8 cellular contexts compared by ENCODE assay signal in genomic region chr19:29645911-29646310, GRCh38. TPM values are rescaled to one million over a fixed set of nuclear protein-coding genes. Genes with fewer than 3 reads are reported as not detected.
DNase-seq lines count a peak whose midpoint lies in the region; ATAC-seq and TF ChIP-seq lines count a peak whose summit lies in the region.

No MANE protein-coding gene starts in this region.

- no peak overlapping the region for H3K27ac ChIP-seq in adrenal gland

- H3K36me3 ChIP-seq in adrenal gland (replicated peaks in 1 of 2): no peaks in the 10 kb centered on the region

- TF ChIP-seq POLR2A in adrenal gland (IDR thresholded peaks at IDR 0.05): no peak

- H3K4me3 ChIP-seq in adrenal gland: no peak overlapping the region

- intact Hi-C loops in adrenal gland (cut with DNase I): no loop called here

- H3K9me3 ChIP-seq in adrenal gland (replicated peaks in 1 of 3): no peaks in the 10 kb centered on the region

- peak; percentile 56 for DNase-seq in AG08395 (ENCODE audit: low spot score)
- peak; percentile 53 for DNase-seq in HT1080 (ENCODE audit: low read depth)
- peak in 6 of 7 donors; percentile 33 to 56 (median 51) for DNase-seq in adrenal gland
- peak; percentile 55 for DNase-seq in iris pigment epithelial cell (ENCODE audit: low read depth)
- no peak for DNase-seq in NCI-H146 treated with DMSO at 0.1 percent for 48 hours (lab: John Stamatoyannopoulos, UW; ENCODE audit: unreplicated experiment)

- WGBS in adrenal gland, 4 donors: 14 to 31% (median 18%) methylated on average over 8 of the region's 8 CpGs

- peaks cover 0 to 6% of the 10 kb centered on the region in 2 donors for H3K4me1 ChIP-seq in adrenal gland (replicated peaks in 1 of 2)

- no peaks in the 10 kb centered on the region for H3K27me3 ChIP-seq in adrenal gland

- ATAC-seq in GM21526 (IDR thresholded peaks at IDR 0.05; ENCODE audit: low FRiP score, unreplicated experiment) (no peak), HG03095 (IDR thresholded peaks at IDR 0.05; ENCODE audit: unreplicated experiment) (no peak), HG03571 (IDR thresholded peaks at IDR 0.05; ENCODE audit: unreplicated experiment) (no peak)

- TF ChIP-seq CTCF in adrenal gland (IDR thresholded peaks at IDR 0.05): no peak

RNA-seq across cellular contexts. Expression of gene PLEKHF1, which starts 19.4 kb away (rescaled TPM):
- total RNA-seq in HT1080 (2014; rRNA removed; shearing (Covaris generic)): 15.5 and 16.1 TPM in 2 replicates
- 6.5 and 7.7 TPM in 2 replicates for polyA plus RNA-seq in HT1080 (2015; cell fraction: cytosol; rRNA removed)
- 7.8 and 10.4 TPM in 2 replicates for polyA plus RNA-seq in HT1080 (2015; cell fraction: nucleus; rRNA removed)
- total RNA-seq in adrenal gland: 10 to 100 TPM in 3 of 8 donors, 1 to 10 TPM in 5; 1.7 to 23.1 (median 6.9) TPM
- 1 to 10 TPM in 2 of 3 donors, under 1 TPM in 1; 0.62 to 9.5 (median 7.9) TPM for polyA plus RNA-seq in adrenal gland

RNA-seq across cellular contexts. Expression of gene POP4, which starts 39.8 kb away (rescaled TPM):
- 157 and 170 TPM in 2 replicates for total RNA-seq in HT1080 (2014; rRNA removed; shearing (Covaris generic))
- 52.4 and 66.5 TPM in 2 replicates for polyA plus RNA-seq in HT1080 (2015; cell fraction: cytosol; rRNA removed)
- 72.2 and 84.6 TPM in 2 replicates for polyA plus RNA-seq in HT1080 (2015; cell fraction: nucleus; rRNA removed)
- 100 to 1,000 TPM in 1 of 8 donors, 10 to 100 TPM in 7; 65.4 to 103 (median 71.3) TPM for total RNA-seq in adrenal gland
- polyA plus RNA-seq in adrenal gland: 100 to 1,000 TPM in 1 of 3 donors, 10 to 100 TPM in 2; 79.9 to 134 (median 85.5) TPM
